ENCODE assay signal across 1 cellular context in the genomic region with DNA sequence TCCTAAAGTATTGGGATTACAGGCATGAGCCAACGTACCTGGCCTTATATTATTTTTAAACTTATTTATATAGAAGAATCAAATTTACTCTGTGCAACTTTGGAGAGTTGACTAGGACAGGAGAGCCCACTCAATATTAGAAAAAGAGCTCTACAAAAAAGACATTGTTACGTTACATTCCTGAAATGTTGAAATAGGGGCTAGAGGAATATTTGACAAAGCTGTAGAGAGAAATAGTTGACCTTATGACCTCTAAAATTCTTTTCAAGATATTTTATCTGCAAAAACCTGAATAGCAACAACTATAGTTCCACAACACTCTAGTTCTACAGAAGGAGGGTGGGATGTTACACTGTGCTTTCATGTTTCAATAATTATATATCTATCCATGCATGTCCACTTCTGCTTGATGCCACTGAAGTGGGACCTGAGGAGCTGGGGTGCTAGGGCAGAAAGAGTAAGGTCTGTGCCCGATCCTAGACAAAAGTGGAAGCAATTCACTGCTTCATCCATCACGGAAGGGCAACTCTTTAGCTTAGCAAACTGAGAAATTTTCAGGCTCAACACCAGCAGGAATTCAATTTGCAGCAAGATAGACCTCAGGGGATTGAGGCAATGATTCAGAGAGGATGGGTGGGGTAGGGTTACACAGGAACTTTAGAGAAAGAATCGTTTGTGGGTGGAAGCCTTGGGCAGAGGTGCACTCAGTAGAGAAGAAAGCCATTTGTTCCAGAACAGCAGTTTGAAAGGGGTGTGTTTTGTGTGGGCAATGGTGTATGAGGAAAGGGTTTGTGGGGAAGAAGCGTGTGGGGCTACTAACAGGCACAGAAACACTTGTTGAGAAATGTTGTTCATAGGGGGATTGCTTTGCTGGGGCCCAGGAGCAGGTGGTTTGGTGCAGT.
TF ChIP-seq lines count a peak whose summit lies in the region.

No MANE protein-coding gene starts in this region.

TF ChIP-seq in GM23338, 12 proteins besides CTCF, POLR2A, EP300 and RAD21 (continued from another document):
- TF ChIP-seq, protein P1, sequence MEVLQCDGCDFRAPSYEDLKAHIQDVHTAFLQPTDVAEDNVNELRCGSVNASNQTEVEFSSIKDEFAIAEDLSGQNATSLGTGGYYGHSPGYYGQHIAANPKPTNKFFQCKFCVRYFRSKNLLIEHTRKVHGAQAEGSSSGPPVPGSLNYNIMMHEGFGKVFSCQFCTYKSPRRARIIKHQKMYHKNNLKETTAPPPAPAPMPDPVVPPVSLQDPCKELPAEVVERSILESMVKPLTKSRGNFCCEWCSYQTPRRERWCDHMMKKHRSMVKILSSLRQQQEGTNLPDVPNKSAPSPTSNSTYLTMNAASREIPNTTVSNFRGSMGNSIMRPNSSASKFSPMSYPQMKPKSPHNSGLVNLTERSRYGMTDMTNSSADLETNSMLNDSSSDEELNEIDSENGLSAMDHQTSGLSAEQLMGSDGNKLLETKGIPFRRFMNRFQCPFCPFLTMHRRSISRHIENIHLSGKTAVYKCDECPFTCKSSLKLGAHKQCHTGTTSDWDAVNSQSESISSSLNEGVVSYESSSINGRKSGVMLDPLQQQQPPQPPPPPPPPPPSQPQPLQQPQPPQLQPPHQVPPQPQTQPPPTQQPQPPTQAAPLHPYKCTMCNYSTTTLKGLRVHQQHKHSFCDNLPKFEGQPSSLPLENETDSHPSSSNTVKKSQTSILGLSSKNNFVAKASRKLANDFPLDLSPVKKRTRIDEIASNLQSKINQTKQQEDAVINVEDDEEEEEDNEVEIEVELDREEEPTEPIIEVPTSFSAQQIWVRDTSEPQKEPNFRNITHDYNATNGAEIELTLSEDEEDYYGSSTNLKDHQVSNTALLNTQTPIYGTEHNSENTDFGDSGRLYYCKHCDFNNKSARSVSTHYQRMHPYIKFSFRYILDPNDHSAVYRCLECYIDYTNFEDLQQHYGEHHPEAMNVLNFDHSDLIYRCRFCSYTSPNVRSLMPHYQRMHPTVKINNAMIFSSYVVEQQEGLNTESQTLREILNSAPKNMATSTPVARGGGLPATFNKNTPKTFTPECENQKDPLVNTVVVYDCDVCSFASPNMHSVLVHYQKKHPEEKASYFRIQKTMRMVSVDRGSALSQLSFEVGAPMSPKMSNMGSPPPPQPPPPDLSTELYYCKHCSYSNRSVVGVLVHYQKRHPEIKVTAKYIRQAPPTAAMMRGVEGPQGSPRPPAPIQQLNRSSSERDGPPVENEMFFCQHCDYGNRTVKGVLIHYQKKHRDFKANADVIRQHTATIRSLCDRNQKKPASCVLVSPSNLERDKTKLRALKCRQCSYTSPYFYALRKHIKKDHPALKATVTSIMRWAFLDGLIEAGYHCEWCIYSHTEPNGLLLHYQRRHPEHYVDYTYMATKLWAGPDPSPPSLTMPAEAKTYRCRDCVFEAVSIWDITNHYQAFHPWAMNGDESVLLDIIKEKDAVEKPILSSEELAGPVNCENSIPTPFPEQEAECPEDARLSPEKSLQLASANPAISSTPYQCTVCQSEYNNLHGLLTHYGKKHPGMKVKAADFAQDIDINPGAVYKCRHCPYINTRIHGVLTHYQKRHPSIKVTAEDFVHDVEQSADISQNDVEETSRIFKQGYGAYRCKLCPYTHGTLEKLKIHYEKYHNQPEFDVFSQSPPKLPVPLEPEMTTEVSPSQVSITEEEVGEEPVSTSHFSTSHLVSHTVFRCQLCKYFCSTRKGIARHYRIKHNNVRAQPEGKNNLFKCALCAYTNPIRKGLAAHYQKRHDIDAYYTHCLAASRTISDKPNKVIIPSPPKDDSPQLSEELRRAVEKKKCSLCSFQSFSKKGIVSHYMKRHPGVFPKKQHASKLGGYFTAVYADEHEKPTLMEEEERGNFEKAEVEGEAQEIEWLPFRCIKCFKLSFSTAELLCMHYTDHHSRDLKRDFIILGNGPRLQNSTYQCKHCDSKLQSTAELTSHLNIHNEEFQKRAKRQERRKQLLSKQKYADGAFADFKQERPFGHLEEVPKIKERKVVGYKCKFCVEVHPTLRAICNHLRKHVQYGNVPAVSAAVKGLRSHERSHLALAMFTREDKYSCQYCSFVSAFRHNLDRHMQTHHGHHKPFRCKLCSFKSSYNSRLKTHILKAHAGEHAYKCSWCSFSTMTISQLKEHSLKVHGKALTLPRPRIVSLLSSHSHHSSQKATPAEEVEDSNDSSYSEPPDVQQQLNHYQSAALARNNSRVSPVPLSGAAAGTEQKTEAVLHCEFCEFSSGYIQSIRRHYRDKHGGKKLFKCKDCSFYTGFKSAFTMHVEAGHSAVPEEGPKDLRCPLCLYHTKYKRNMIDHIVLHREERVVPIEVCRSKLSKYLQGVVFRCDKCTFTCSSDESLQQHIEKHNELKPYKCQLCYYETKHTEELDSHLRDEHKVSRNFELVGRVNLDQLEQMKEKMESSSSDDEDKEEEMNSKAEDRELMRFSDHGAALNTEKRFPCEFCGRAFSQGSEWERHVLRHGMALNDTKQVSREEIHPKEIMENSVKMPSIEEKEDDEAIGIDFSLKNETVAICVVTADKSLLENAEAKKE (CRISPR knock-in tag; IDR thresholded peaks at IDR 0.05): no peak
- TF ChIP-seq NANOG (IDR thresholded peaks at IDR 0.05; ENCODE audit: borderline replicate concordance) (no peak), CREB1 (CRISPR knock-in tag; IDR thresholded peaks at IDR 0.05; ENCODE audit: low read depth) (no peak), ZNF331 (CRISPR knock-in tag; IDR thresholded peaks at IDR 0.05; ENCODE audit: low read depth) (no peak), JUNB (IDR thresholded peaks at IDR 0.05; ENCODE audit: unreplicated experiment) (no peak), EZH2phosphoT487 (IDR thresholded peaks at IDR 0.05; ENCODE audit: unreplicated experiment) (no peak)
- TF ChIP-seq, protein P2, sequence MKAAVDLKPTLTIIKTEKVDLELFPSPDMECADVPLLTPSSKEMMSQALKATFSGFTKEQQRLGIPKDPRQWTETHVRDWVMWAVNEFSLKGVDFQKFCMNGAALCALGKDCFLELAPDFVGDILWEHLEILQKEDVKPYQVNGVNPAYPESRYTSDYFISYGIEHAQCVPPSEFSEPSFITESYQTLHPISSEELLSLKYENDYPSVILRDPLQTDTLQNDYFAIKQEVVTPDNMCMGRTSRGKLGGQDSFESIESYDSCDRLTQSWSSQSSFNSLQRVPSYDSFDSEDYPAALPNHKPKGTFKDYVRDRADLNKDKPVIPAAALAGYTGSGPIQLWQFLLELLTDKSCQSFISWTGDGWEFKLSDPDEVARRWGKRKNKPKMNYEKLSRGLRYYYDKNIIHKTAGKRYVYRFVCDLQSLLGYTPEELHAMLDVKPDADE (IDR thresholded peaks at IDR 0.05): no peak
